In genomic region chr11:121520243-121521144, GRCh38 we compare ENCODE assay signal across 9 cellular contexts.
DNase-seq lines count a peak whose midpoint lies in the region; ATAC-seq and TF ChIP-seq lines count a peak whose summit lies in the region.
"Had no signal": no experiment of that assay in that cellular context is flagged by ENCODE, and none has a peak within 500 bp of the region (broad histone marks: within the 10 kb centered on the region; RNA-seq: fewer than 3 reads in every experiment).

No MANE protein-coding gene starts in this region.

- intact Hi-C loops in CD4-positive, alpha-beta memory T cell (cut with micrococcal nuclease) = no loop called here
- intact Hi-C loops in mammary epithelial cell (cut with micrococcal nuclease) (loop anchor here (1.0 to 2.0 kb wide), 4 partner anchors 14 to 68 kb away; partner anchors contain the start of genes SORL1 and SORL1-AS1), uterus (cut with DNase I; ENCODE audit: low total_unique reads) (no loop called here)
- intact Hi-C loops in naive thymus-derived CD4-positive, alpha-beta T cell (cut with micrococcal nuclease) = no loop called here

- H3K4me3 Mint-ChIP-seq in CD4-positive, alpha-beta memory T cell = no peak overlapping the region
- no peak overlapping the region for H3K4me3 Mint-ChIP-seq in naive thymus-derived CD4-positive, alpha-beta T cell
- H3K4me3 Mint-ChIP-seq in endothelial cell (ENCODE audit: unreplicated experiment) = no peak overlapping the region

- CTCF ChIA-PET in CD4-positive, alpha-beta memory T cell (lab: Charles Lee; ENCODE audit: partially characterized antibody) = no interaction called here
- CTCF ChIA-PET in mammary epithelial cell (lab: Charles Lee; ENCODE audit: low non-redundant PET) = no interaction called here
- CTCF ChIA-PET in naive thymus-derived CD4-positive, alpha-beta T cell (lab: Charles Lee) = no interaction called here

- no peaks in the 10 kb centered on the region for H3K27me3 Mint-ChIP-seq in CD4-positive, alpha-beta memory T cell
- H3K27me3 Mint-ChIP-seq in naive thymus-derived CD4-positive, alpha-beta T cell = no peaks in the 10 kb centered on the region
- peaks cover 2% of the 10 kb centered on the region for H3K27me3 Mint-ChIP-seq in endothelial cell (ENCODE audit: unreplicated experiment)

- no peak for DNase-seq in CD4-positive, alpha-beta memory T cell
- DNase-seq in LHCN-M2 (ENCODE audit: low read depth) (peak; percentile 19), mammary epithelial cell (peak; percentile 68), omental fat pad (ENCODE audit: low spot score) (no peak), endothelial cell (ENCODE audit: low spot score) (no peak), NCI-H1436 treated with DMSO at 0.1 percent for 48 hours (lab: John Stamatoyannopoulos, UW) (no peak), uterus (no peak)
- no peak for DNase-seq in naive thymus-derived CD4-positive, alpha-beta T cell
- DNase-seq: caudate nucleus had no signal

- no peak for TF ChIP-seq CTCF in mammary epithelial cell (conservative IDR thresholded peaks at IDR 0.05 in 1 of 2, IDR thresholded peaks at IDR 0.05 in 1 of 2; ENCODE audit: extremely low read depth in 1 of 2, insufficient read depth in 1 of 2, low read depth in 1 of 2, low read length in 2 of 2)
- no peak for TF ChIP-seq CTCF in omental fat pad (IDR thresholded peaks at IDR 0.05)
- TF ChIP-seq CTCF in endothelial cell (IDR thresholded peaks at IDR 0.05; ENCODE audit: unreplicated experiment) = no peak
- no peak for TF ChIP-seq CTCF in uterus (IDR thresholded peaks at IDR 0.05)

- no peak for TF ChIP-seq POLR2A in uterus (IDR thresholded peaks at IDR 0.05)

- H3K36me3 ChIP-seq in CD4-positive, alpha-beta memory T cell (ENCODE audit: insufficient read depth, low read length) = peaks cover 66% of the 10 kb centered on the region
- H3K36me3 ChIP-seq in mammary epithelial cell (ENCODE audit: insufficient read depth, low read length) (no peaks in the 10 kb centered on the region), uterus (no peaks in the 10 kb centered on the region)
- peaks cover 12 to 92% (median 41%) of the 10 kb centered on the region in 3 experiments for H3K36me3 ChIP-seq in naive thymus-derived CD4-positive, alpha-beta T cell (ENCODE audit: control insufficient read depth in 2 of 3, insufficient read depth in 3 of 3, low read length in 3 of 3)

- peaks cover 0 to 14% (median 5%) of the 10 kb centered on the region in 8 donors for H3K9me3 Mint-ChIP-seq in CD4-positive, alpha-beta memory T cell
- H3K9me3 Mint-ChIP-seq in naive thymus-derived CD4-positive, alpha-beta T cell = peaks cover 0 to 14% (median 5%) of the 10 kb centered on the region in 11 donors
- no peaks in the 10 kb centered on the region for H3K9me3 Mint-ChIP-seq in endothelial cell (ENCODE audit: unreplicated experiment)

- dilution Hi-C loops in mammary epithelial cell (cut with HindIII; ENCODE audit: low sequenced_read_pairs) = no loop called here

- H3K27ac ChIP-seq in CD4-positive, alpha-beta memory T cell (ENCODE audit: low read depth, low read length) = no peak overlapping the region
- H3K27ac ChIP-seq in mammary epithelial cell (ENCODE audit: insufficient read depth, low read depth, low read length) = peak overlapping the region; percentile 86
- no peak overlapping the region for H3K27ac ChIP-seq in naive thymus-derived CD4-positive, alpha-beta T cell (ENCODE audit: low read depth, low read length)
- H3K27ac ChIP-seq in uterus = no peak overlapping the region

- no peaks in the 10 kb centered on the region for H3K27me3 ChIP-seq in CD4-positive, alpha-beta memory T cell (ENCODE audit: insufficient read depth, low read length)
- H3K27me3 ChIP-seq in mammary epithelial cell (ENCODE audit: insufficient read depth, low read length) = no peaks in the 10 kb centered on the region
- no peaks in the 10 kb centered on the region for H3K27me3 ChIP-seq in naive thymus-derived CD4-positive, alpha-beta T cell (ENCODE audit: control insufficient read depth in 2 of 2, insufficient read depth in 2 of 2, low read length in 2 of 2)
- no peaks in the 10 kb centered on the region for H3K27me3 ChIP-seq in uterus

- BruUV-seq in mammary epithelial cell (replicated peaks; lab: Mats Ljungman, UMichigan) = no TSS peak

- 96% methylated on average over 4 of the region's 4 CpGs for WGBS in mammary epithelial cell (ENCODE audit: low coverage, missing lambda C conversion rate)

- H3K4me3 ChIP-seq in CD4-positive, alpha-beta memory T cell (ENCODE audit: low read length in 2 of 2) = no peak overlapping the region
- H3K4me3 ChIP-seq in mammary epithelial cell (replicated peaks in 1 of 3; ENCODE audit: insufficient read depth in 1 of 3, low read depth in 2 of 3, low read length in 3 of 3) = no peak overlapping the region
- H3K4me3 ChIP-seq in naive thymus-derived CD4-positive, alpha-beta T cell (ENCODE audit: low read length) = no peak overlapping the region
- H3K4me3 ChIP-seq in uterus = no peak overlapping the region

- no peak overlapping the region for H3K9ac ChIP-seq in mammary epithelial cell (ENCODE audit: insufficient read depth, low read length)

- H4K20me1 ChIP-seq in mammary epithelial cell (ENCODE audit: insufficient read depth, low read length) = no peaks in the 10 kb centered on the region

- H3K9me3 ChIP-seq in CD4-positive, alpha-beta memory T cell (ENCODE audit: control insufficient read depth in 1 of 2, low read length in 2 of 2) = no peaks in the 10 kb centered on the region
- peaks cover 2% of the 10 kb centered on the region for H3K9me3 ChIP-seq in mammary epithelial cell (replicated peaks; ENCODE audit: insufficient read depth, low read length)
- H3K9me3 ChIP-seq in naive thymus-derived CD4-positive, alpha-beta T cell (ENCODE audit: control insufficient read depth in 2 of 3, low read length in 3 of 3) = no peaks in the 10 kb centered on the region
- H3K9me3 ChIP-seq in uterus = no peaks in the 10 kb centered on the region

- peaks cover 20 to 54% (median 33%) of the 10 kb centered on the region in 4 donors for H3K4me1 Mint-ChIP-seq in CD4-positive, alpha-beta memory T cell
- H3K4me1 Mint-ChIP-seq in naive thymus-derived CD4-positive, alpha-beta T cell = peaks cover 31 to 58% (median 43%) of the 10 kb centered on the region in 7 donors
- H3K4me1 Mint-ChIP-seq in endothelial cell (ENCODE audit: unreplicated experiment) = peaks cover 14% of the 10 kb centered on the region

- no peaks in the 10 kb centered on the region for H3K79me2 ChIP-seq in mammary epithelial cell (ENCODE audit: insufficient read depth, low read length)

- peak overlapping the region in 6 of 7 donors; percentile 23 to 85 (median 31) for H3K27ac Mint-ChIP-seq in CD4-positive, alpha-beta memory T cell
- peak overlapping the region in 8 of 9 donors; percentile 6 to 86 (median 78) for H3K27ac Mint-ChIP-seq in naive thymus-derived CD4-positive, alpha-beta T cell
- no peak overlapping the region for H3K27ac Mint-ChIP-seq in endothelial cell (ENCODE audit: unreplicated experiment)

- POLR2A ChIA-PET in CD4-positive, alpha-beta memory T cell (lab: Charles Lee; ENCODE audit: partially characterized antibody) = no interaction called here
- POLR2A ChIA-PET in naive thymus-derived CD4-positive, alpha-beta T cell (lab: Charles Lee) = no interaction called here

- H2AFZ ChIP-seq in mammary epithelial cell (ENCODE audit: low read depth, low read length) = no peak overlapping the region

- no peak for ATAC-seq in naive thymus-derived CD4-positive, alpha-beta T cell
- no peak for ATAC-seq in omental fat pad (ENCODE audit: low FRiP score)

- H3K4me2 ChIP-seq in mammary epithelial cell (ENCODE audit: insufficient read depth, low read depth, low read length) = peak overlapping the region; percentile 41

- no peaks in the 10 kb centered on the region for H3K4me1 ChIP-seq in CD4-positive, alpha-beta memory T cell (ENCODE audit: insufficient read depth, low read length)
- H3K4me1 ChIP-seq in mammary epithelial cell (ENCODE audit: insufficient read depth, low read length) = peaks cover 29% of the 10 kb centered on the region
- H3K4me1 ChIP-seq in naive thymus-derived CD4-positive, alpha-beta T cell (ENCODE audit: control insufficient read depth in 2 of 2, insufficient read depth in 2 of 2, low read length in 2 of 2) = peaks cover 0 to 2% of the 10 kb centered on the region in 2 donors
- H3K4me1 ChIP-seq in uterus = no peaks in the 10 kb centered on the region

- in situ Hi-C loops in mammary epithelial cell (cut with MboI; ENCODE audit: low sequenced_read_pairs in 2 of 2) = no loop called here

- H3K36me3 Mint-ChIP-seq in CD4-positive, alpha-beta memory T cell = peaks cover 83 to 85% of the 10 kb centered on the region in 2 donors
- H3K36me3 Mint-ChIP-seq in naive thymus-derived CD4-positive, alpha-beta T cell = peaks cover 27 to 85% (median 65%) of the 10 kb centered on the region in 5 donors
- peaks cover 4% of the 10 kb centered on the region for H3K36me3 Mint-ChIP-seq in endothelial cell (ENCODE audit: low read depth, unreplicated experiment)

Comparison
In these comparisons a context has a peak if more than half of its experiments do, and no peak if none do; other contexts are left out.
1. DNase-seq: peak in LHCN-M2 (single experiment) and mammary epithelial cell (single experiment); none in CD4-positive, alpha-beta memory T cell (0 of 5), naive thymus-derived CD4-positive, alpha-beta T cell (0 of 9), omental fat pad (single experiment), endothelial cell (single experiment), NCI-H1436 treated with DMSO at 0.1 percent for 48 hours (single experiment) and uterus (0 of 2).